Comparison of ENCODE assay signal across 1 cellular context in genomic region chr7:45892407-45893035, GRCh38.
TF ChIP-seq lines count a peak whose summit lies in the region.

No MANE protein-coding gene starts in this region.

TF ChIP-seq in HepG2, 621 proteins besides CTCF, POLR2A, EP300 and RAD21 (continued from another document and continues in another):
- TF ChIP-seq PRDM4 (CRISPR knock-in tag; IDR thresholded peaks at IDR 0.05; ENCODE audit: borderline replicate concordance) (no peak), POLR2AphosphoS5 (IDR thresholded peaks at IDR 0.05; ENCODE audit: low read depth, low read length) (peak; percentile 95), HNRNPUL1 (IDR thresholded peaks at IDR 0.05; ENCODE audit: low read depth, low read length) (no peak), NFKB2 (CRISPR knock-in tag; IDR thresholded peaks at IDR 0.05; ENCODE audit: borderline replicate concordance) (peak; percentile 62; the same call in 1 of the 2 replicates), HNRNPL (IDR thresholded peaks at IDR 0.05; ENCODE audit: low read depth, low read length) (0 out of 2 replicates have a peak, but pooled peaks have one; percentile 18), GTF2F1 (IDR thresholded peaks at IDR 0.05; ENCODE audit: low read length) (no peak), ZNF747 (CRISPR knock-in tag; IDR thresholded peaks at IDR 0.05; ENCODE audit: borderline replicate concordance) (peak; percentile 68; the same call in 1 of the 2 replicates), ZNF75D (CRISPR knock-in tag; IDR thresholded peaks at IDR 0.05; ENCODE audit: borderline replicate concordance) (no peak), POGK (CRISPR knock-in tag; conservative IDR thresholded peaks at IDR 0.05) (0 out of 2 replicates have a peak, but pooled peaks have one; percentile 34), ZNF143 (CRISPR knock-in tag; IDR thresholded peaks at IDR 0.05) (0 out of 2 replicates have a peak, but pooled peaks have one; percentile 30), EED (CRISPR knock-in tag; IDR thresholded peaks at IDR 0.05) (peak; percentile 64; the same call in 1 of the 2 replicates), CEBPZ (IDR thresholded peaks at IDR 0.05; ENCODE audit: low read length) (no peak), FOXK1 (CRISPR knock-in tag; IDR thresholded peaks at IDR 0.05; ENCODE audit: borderline replicate concordance, low read depth) (peak; percentile 39; the same call in 1 of the 2 replicates), ZIK1 (CRISPR knock-in tag; IDR thresholded peaks at IDR 0.05; ENCODE audit: borderline replicate concordance, low read depth) (no peak), MTF1 (CRISPR knock-in tag; IDR thresholded peaks at IDR 0.05) (no peak), MXD3 (CRISPR knock-in tag; IDR thresholded peaks at IDR 0.05) (no peak), BCL3 (CRISPR knock-in tag; IDR thresholded peaks at IDR 0.05) (no peak), XBP1 (CRISPR knock-in tag; IDR thresholded peaks at IDR 0.05) (peak; percentile 61; the same call in 1 of the 2 replicates), ZNF574 (CRISPR knock-in tag; IDR thresholded peaks at IDR 0.05) (no peak; the same call in 1 of the 2 replicates), FOSL1 (CRISPR knock-in tag; IDR thresholded peaks at IDR 0.05; ENCODE audit: borderline replicate concordance) (no peak), ZFP62 (CRISPR knock-in tag; IDR thresholded peaks at IDR 0.05) (no peak), ZNF800 (CRISPR knock-in tag; IDR thresholded peaks at IDR 0.05) (peak; percentile 83; the same call in 1 of the 2 replicates), ZBTB10 (CRISPR knock-in tag; IDR thresholded peaks at IDR 0.05; ENCODE audit: borderline replicate concordance) (no peak), ZBED4 (CRISPR knock-in tag; IDR thresholded peaks at IDR 0.05; ENCODE audit: borderline replicate concordance) (no peak), NCOA5 (CRISPR knock-in tag; IDR thresholded peaks at IDR 0.05) (peak; percentile 94; the same call in 1 of the 2 replicates), CHCHD3 (CRISPR knock-in tag; IDR thresholded peaks at IDR 0.05) (peak; percentile 77; the same call in 1 of the 2 replicates), YEATS4 (CRISPR knock-in tag; IDR thresholded peaks at IDR 0.05; ENCODE audit: borderline replicate concordance) (no peak), ZNF20 (CRISPR knock-in tag; IDR thresholded peaks at IDR 0.05) (no peak)
